Comparison of ENCODE assay signal across 20 cellular contexts in the genomic region with DNA sequence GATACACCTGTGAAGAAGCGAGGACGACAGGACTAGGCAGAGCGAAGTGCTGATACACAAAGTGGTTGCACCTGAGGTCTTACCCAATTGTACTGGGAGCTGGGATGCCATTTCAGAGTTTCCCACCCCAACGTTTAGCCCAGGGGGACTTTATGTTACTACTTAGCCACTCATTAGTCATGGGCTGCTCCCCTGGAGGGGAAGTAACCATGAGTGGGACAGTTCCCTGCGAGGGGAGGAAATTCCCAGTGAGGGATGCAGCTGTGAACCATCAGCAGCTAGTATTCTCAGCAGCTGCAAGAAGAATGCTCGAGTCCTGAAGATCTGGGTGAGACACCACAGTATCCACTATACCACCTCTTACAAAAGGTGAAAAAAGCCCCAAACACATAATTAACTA.
DNase-seq lines count a peak whose midpoint lies in the region; ATAC-seq, FAIRE-seq and TF ChIP-seq lines count a peak whose summit lies in the region.
"Had no signal": no experiment of that assay in that cellular context is flagged by ENCODE, and none has a peak within 500 bp of the region (broad histone marks: within the 10 kb centered on the region; RNA-seq: fewer than 3 reads in every experiment).

No MANE protein-coding gene starts in this region.

- FAIRE-seq in K562 (lab: Jason Lieb, UNC) = no peak
- FAIRE-seq: A204.1, D721Med had no signal

- peaks cover 3% of the 10 kb centered on the region; the same call in 1 of the 3 replicates for H3K9me3 Mint-ChIP-seq in GM23338
- H3K9me3 Mint-ChIP-seq: HFFc6 had no signal

- no peaks in the 10 kb centered on the region for H3K79me2 ChIP-seq in GM23338 (replicated peaks; ENCODE audit: insufficient read depth)
- H3K79me2 ChIP-seq in K562 (ENCODE audit: control insufficient read depth, insufficient read depth, low read length) = no peaks in the 10 kb centered on the region

- no peaks in the 10 kb centered on the region for H3K4me1 Mint-ChIP-seq in GM23338
- H3K4me1 Mint-ChIP-seq: CD4-positive, alpha-beta memory T cell had no signal

- POLR2A ChIA-PET in K562 (lab: Yijun Ruan, JAX) = no interaction called here

- H3K4me3 Mint-ChIP-seq in GM23338 = no peak overlapping the region
- H3K4me3 Mint-ChIP-seq: CD4-positive, alpha-beta memory T cell; HFFc6 had no signal

- H3K9me2 ChIP-seq in GM23338 (ENCODE audit: insufficient read depth) = peaks cover 5% of the 10 kb centered on the region; the same call in 1 of the 2 replicates

- H3K27ac Mint-ChIP-seq in GM23338 = no peak overlapping the region
- H3K27ac Mint-ChIP-seq: CD4-positive, alpha-beta memory T cell; HFFc6 had no signal

- CTCF ChIA-PET in K562 (lab: Yijun Ruan, JAX; ENCODE audit: low intra/inter-chr PET ratio) = no interaction called here

- no peaks in the 10 kb centered on the region for H3F3A ChIP-seq in GM23338 (replicated peaks; ENCODE audit: low read depth)

- H3K27me3 ChIP-seq in GM23338 (ENCODE audit: insufficient read depth) (no peaks in the 10 kb centered on the region), K562 (ENCODE audit: control insufficient read depth in 2 of 2, insufficient read depth in 2 of 2, low read length in 2 of 2) (peaks cover 0 to 3% of the 10 kb centered on the region in 2 experiments; a peak in 1 of 5 replicates)
- H3K27me3 ChIP-seq: BE2C had no signal

- no peak for TF ChIP-seq RAD21 in K562 (CRISPR knock-in tag; conservative IDR thresholded peaks at IDR 0.05 in 1 of 2, IDR thresholded peaks at IDR 0.05 in 1 of 2)

- H3K4me2 ChIP-seq in GM23338 (no peak overlapping the region), K562 (ENCODE audit: insufficient read depth, low read length) (peak overlapping the region; percentile 26; the same call in 1 of the 2 replicates)

- TF ChIP-seq POLR2A in K562 (conservative IDR thresholded peaks at IDR 0.05) = no peak

- TF ChIP-seq CTCF in GM12865 (IDR thresholded peaks at IDR 0.05; ENCODE audit: insufficient read depth, low read depth, low read length, missing control alignments) = no peak
- TF ChIP-seq CTCF in GM23338 (conservative IDR thresholded peaks at IDR 0.05; ENCODE audit: low read depth in 2 of 2) = no peak
- TF ChIP-seq CTCF in K562 (IDR thresholded peaks at IDR 0.05 in 2 of 3, conservative IDR thresholded peaks at IDR 0.05 in 1 of 3; ENCODE audit: insufficient read depth in 2 of 3, low read depth in 1 of 3, low read length in 3 of 3) = no peak

- no peaks in the 10 kb centered on the region for H4K20me1 ChIP-seq in GM23338 (replicated peaks; ENCODE audit: insufficient read depth)
- no peaks in the 10 kb centered on the region for H4K20me1 ChIP-seq in K562 (replicated peaks; ENCODE audit: control insufficient read depth, insufficient read depth, low read length)

- no peaks in the 10 kb centered on the region for H3K9me1 ChIP-seq in K562 (ENCODE audit: control insufficient read depth, insufficient read depth, low read length)

- no peak overlapping the region for H3K4me3 ChIP-seq in GM12865 (ENCODE audit: low read depth, low read length)
- H3K4me3 ChIP-seq in GM23338 = no peak overlapping the region
- H3K4me3 ChIP-seq in K562 = no peak overlapping the region

- H2AFZ ChIP-seq in GM23338 (peak overlapping the region; percentile 93), K562 (ENCODE audit: low read depth, low read length) (peak overlapping the region; percentile 73)

- H3K9ac ChIP-seq in K562 (ENCODE audit: insufficient read depth in 1 of 2, low read depth in 2 of 2, low read length in 2 of 2) = no peak overlapping the region

- 0% methylated on average over 6 of the region's 6 CpGs for WGBS in K562 (ENCODE audit: insufficient coverage, low coverage, missing lambda C conversion rate)

- H3K36me3 ChIP-seq in GM23338 (ENCODE audit: insufficient read depth) (no peaks in the 10 kb centered on the region), K562 (ENCODE audit: control insufficient read depth, insufficient read depth, low read length) (no peaks in the 10 kb centered on the region)
- H3K36me3 ChIP-seq: BE2C had no signal

- no TSS peak for BruUV-seq in K562 (replicated peaks; lab: Mats Ljungman, UMichigan)

- ATAC-seq in GM23338 (no peak), K562 (peak; percentile 35; the same call in 1 of the 3 replicates), GM19328 (IDR thresholded peaks at IDR 0.05; ENCODE audit: unreplicated experiment) (no peak)

- 0 out of 3 replicates have a peak, but pooled peaks cover 3% of the 10 kb centered on the region for H3K36me3 Mint-ChIP-seq in GM23338 (ENCODE audit: low read depth)
- H3K36me3 Mint-ChIP-seq: CD4-positive, alpha-beta memory T cell had no signal

- no peak overlapping the region for H3K27ac ChIP-seq in GM23338 (ENCODE audit: low read depth)
- no peak overlapping the region for H3K27ac ChIP-seq in K562 (ENCODE audit: extremely low read depth, low read depth, low read length)
- H3K27ac ChIP-seq: C4-2B had no signal

- no peaks in the 10 kb centered on the region for H3K4me1 ChIP-seq in GM23338 (ENCODE audit: insufficient read depth)
- no peaks in the 10 kb centered on the region for H3K4me1 ChIP-seq in K562 (replicated peaks in 1 of 2; ENCODE audit: control insufficient read depth in 2 of 2, insufficient read depth in 2 of 2, low read length in 2 of 2)
- H3K4me1 ChIP-seq: BE2C had no signal

- H3K27me3 Mint-ChIP-seq in GM23338 (ENCODE audit: insufficient read depth, low read depth, poor library complexity) = peaks cover 4% of the 10 kb centered on the region

- in situ Hi-C loops in K562 (cut with MboI) = no loop called here

- no peaks in the 10 kb centered on the region for H3K9me3 ChIP-seq in K562 (replicated peaks; ENCODE audit: control insufficient read depth, insufficient read depth, low read depth, low read length)
- H3K9me3 ChIP-seq: BE2C had no signal

- DNase-seq in GM12865 (ENCODE audit: low read depth) (peak; percentile 21), GM23338 (ENCODE audit: low spot score) (no peak), RPMI7951 (ENCODE audit: low read depth) (peak; percentile 53), K562 (ENCODE audit: extremely low read depth in 1 of 4, low spot score in 3 of 4) (no peak), NCI-H1105 (lab: John Stamatoyannopoulos, UW) (no peak), SK-N-DZ (ENCODE audit: low spot score) (no peak)
- DNase-seq: BE2C; CD4-positive, alpha-beta memory T cell; COR-L47; DMS153; DMS79 treated with DMSO at 0.1 percent for 48 hours; GDM1; GOT3; HCEC 1CT; HFFc6; KBM-7 had no signal

- intact Hi-C loops in K562 (cut with micrococcal nuclease) = no loop called here

- no peak for TF ChIP-seq EP300 in K562 (IDR thresholded peaks at IDR 0.05; ENCODE audit: low read length)

TF ChIP-seq in K562, 482 proteins besides CTCF, POLR2A, EP300 and RAD21:
- TF ChIP-seq ADNP (tag; IDR thresholded peaks at IDR 0.05) = no peak
- TF ChIP-seq SMARCA5 (IDR thresholded peaks at IDR 0.05) = no peak
- no peak for TF ChIP-seq ZBTB8A (IDR thresholded peaks at IDR 0.05; ENCODE audit: partially characterized antibody)
- TF ChIP-seq YY1 (IDR thresholded peaks at IDR 0.05; ENCODE audit: borderline replicate concordance in 1 of 3, control insufficient read depth in 1 of 3, extremely low read depth in 1 of 3, insufficient read depth in 3 of 3, insufficient read length in 1 of 3, insufficient replicate concordance in 2 of 3, low read depth in 1 of 3, low read length in 2 of 3) = no peak
- TF ChIP-seq GABPA (tag; conservative IDR thresholded peaks at IDR 0.05; ENCODE audit: low read depth) = no peak
- TF ChIP-seq, protein P1, sequence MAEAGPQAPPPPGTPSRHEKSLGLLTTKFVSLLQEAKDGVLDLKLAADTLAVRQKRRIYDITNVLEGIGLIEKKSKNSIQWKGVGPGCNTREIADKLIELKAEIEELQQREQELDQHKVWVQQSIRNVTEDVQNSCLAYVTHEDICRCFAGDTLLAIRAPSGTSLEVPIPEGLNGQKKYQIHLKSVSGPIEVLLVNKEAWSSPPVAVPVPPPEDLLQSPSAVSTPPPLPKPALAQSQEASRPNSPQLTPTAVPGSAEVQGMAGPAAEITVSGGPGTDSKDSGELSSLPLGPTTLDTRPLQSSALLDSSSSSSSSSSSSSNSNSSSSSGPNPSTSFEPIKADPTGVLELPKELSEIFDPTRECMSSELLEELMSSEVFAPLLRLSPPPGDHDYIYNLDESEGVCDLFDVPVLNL (CRISPR knock-in tag; IDR thresholded peaks at IDR 0.05; ENCODE audit: low read depth) = no peak
- TF ChIP-seq KLF1 (tag; IDR thresholded peaks at IDR 0.05) = no peak
- TF ChIP-seq CHD4 (IDR thresholded peaks at IDR 0.05; ENCODE audit: insufficient read depth, insufficient replicate concordance, low read depth, low read length, poor library complexity, severe bottlenecking) = no peak
- TF ChIP-seq XRCC5 (IDR thresholded peaks at IDR 0.05; ENCODE audit: low read depth, low read length) = no peak

Comparison
In these comparisons a context has a peak if more than half of its experiments do, and no peak if none do; other contexts are left out.
1. DNase-seq: peak in GM12865 (single experiment) and RPMI7951 (single experiment); none in GM23338 (single experiment), K562 (0 of 4), NCI-H1105 (single experiment) and SK-N-DZ (single experiment).